8 cellular contexts compared by ENCODE assay signal in genomic region chr12:122834229-122834920, GRCh38. TPM values are rescaled to one million over a fixed set of nuclear protein-coding genes. Genes with fewer than 3 reads are reported as not detected.
DNase-seq lines count a peak whose midpoint lies in the region; ATAC-seq lines count a peak whose summit lies in the region.

No MANE protein-coding gene starts in this region.

- H3K27ac Mint-ChIP-seq in activated CD4-positive, alpha-beta T cell treated with anti-CD3 and anti-CD28 coated beads, Interleukin-2, amount 10 ng/mL, durations not matched to agents 7 days and 5 days, result peak overlapping the region; percentile 92
- H3K27ac Mint-ChIP-seq in activated naive CD8-positive, alpha-beta T cell treated with anti-CD3 and anti-CD28 coated beads, Interleukin-2, amount 50 U/mL, for 24 hours, result peak overlapping the region; percentile 79

- ATAC-seq in activated naive CD8-positive, alpha-beta T cell treated with anti-CD3 and anti-CD28 coated beads, Interleukin-2, amount 50 U/mL, for 24 hours, result no peak
- ATAC-seq in Right ventricle myocardium inferior (peak; percentile 40), GM18861 (IDR thresholded peaks at IDR 0.05; ENCODE audit: unreplicated experiment) (no peak)

- H3K4me3 Mint-ChIP-seq in activated CD4-positive, alpha-beta T cell treated with anti-CD3 and anti-CD28 coated beads, Interleukin-2, amount 10 ng/mL, durations not matched to agents 7 days and 5 days, result peak overlapping the region; percentile 80
- H3K4me3 Mint-ChIP-seq in activated naive CD8-positive, alpha-beta T cell treated with anti-CD3 and anti-CD28 coated beads, Interleukin-2, amount 50 U/mL, for 24 hours, result peak overlapping the region; percentile 82

- peaks cover 9% of the 10 kb centered on the region for H3K36me3 Mint-ChIP-seq in activated CD4-positive, alpha-beta T cell treated with anti-CD3 and anti-CD28 coated beads, Interleukin-2, amount 10 ng/mL, durations not matched to agents 7 days and 5 days (ENCODE audit: low read depth)
- H3K36me3 Mint-ChIP-seq in activated naive CD8-positive, alpha-beta T cell treated with anti-CD3 and anti-CD28 coated beads, Interleukin-2, amount 50 U/mL, for 24 hours (ENCODE audit: low read depth), result no peaks in the 10 kb centered on the region

- peak overlapping the region; percentile 50 for H2AFZ ChIP-seq in neuron (ENCODE audit: low read depth, low read length)

- H3K4me3 ChIP-seq in neuron (ENCODE audit: low read length), result peak overlapping the region; percentile 50

- POLR2A ChIA-PET in activated CD4-positive, alpha-beta T cell treated with anti-CD3 and anti-CD28 coated beads, Interleukin-2, amount 10 ng/mL, durations not matched to agents 7 days and 5 days (lab: Charles Lee), result no interaction called here

- CTCF ChIA-PET in activated CD4-positive, alpha-beta T cell treated with anti-CD3 and anti-CD28 coated beads, Interleukin-2, amount 10 ng/mL, durations not matched to agents 7 days and 5 days (lab: Charles Lee), result interaction anchor here (0.6 to 1.7 kb wide), 5 partner anchors 11 to 122 kb away, joined by 3 to 6 read pairs (median 4); no protein-coding TSS in a partner anchor

- no peaks in the 10 kb centered on the region for H3K36me3 ChIP-seq in neuron (ENCODE audit: insufficient read depth, low read length)

- intact Hi-C loops in Right ventricle myocardium inferior (cut with DNase I), result loop anchor here (5.0 kb wide), 1 partner anchor 42 kb away; no protein-coding TSS in a partner anchor

- no peaks in the 10 kb centered on the region for H3K27me3 ChIP-seq in neuron (ENCODE audit: insufficient read depth, low read length)

- H3K4me1 ChIP-seq in neuron (ENCODE audit: insufficient read depth, low read length), result peaks cover 25% of the 10 kb centered on the region

- DNase-seq in activated CD4-positive, alpha-beta T cell treated with anti-CD3 and anti-CD28 coated beads, Interleukin-2, amount 10 ng/mL, durations not matched to agents 7 days and 5 days, result no peak
- no peak for DNase-seq in activated CD4-positive, alpha-beta T cell treated with anti-CD3 and anti-CD28 coated beads for 48 hours
- peak; percentile 58 for DNase-seq in NCI-H2227 treated with DMSO at 0.1 percent for 48 hours (lab: John Stamatoyannopoulos, UW)
- peak; percentile 19 for DNase-seq in activated naive CD8-positive, alpha-beta T cell treated with anti-CD3 and anti-CD28 coated beads, Interleukin-2, amount 50 U/mL, for 24 hours
- DNase-seq in Right ventricle myocardium inferior (ENCODE audit: missing footprints), result no peak
- no peak for DNase-seq in stimulated activated CD4-positive, alpha-beta T cell treated with anti-CD3 and anti-CD28 coated beads, Interleukin-12 subunit alpha, Interleukin-12 subunit beta, amount 100 ng/mL, for 4 hours

- peaks cover 29% of the 10 kb centered on the region for H3K4me1 Mint-ChIP-seq in activated CD4-positive, alpha-beta T cell treated with anti-CD3 and anti-CD28 coated beads, Interleukin-2, amount 10 ng/mL, durations not matched to agents 7 days and 5 days
- peaks cover 39% of the 10 kb centered on the region for H3K4me1 Mint-ChIP-seq in activated naive CD8-positive, alpha-beta T cell treated with anti-CD3 and anti-CD28 coated beads, Interleukin-2, amount 50 U/mL, for 24 hours

- H3K9me3 ChIP-seq in neuron (ENCODE audit: low read length), result no peaks in the 10 kb centered on the region

- H3K27me3 Mint-ChIP-seq in activated CD4-positive, alpha-beta T cell treated with anti-CD3 and anti-CD28 coated beads, Interleukin-2, amount 10 ng/mL, durations not matched to agents 7 days and 5 days, result peaks cover 19% of the 10 kb centered on the region
- H3K27me3 Mint-ChIP-seq in activated naive CD8-positive, alpha-beta T cell treated with anti-CD3 and anti-CD28 coated beads, Interleukin-2, amount 50 U/mL, for 24 hours, result peaks cover 6% of the 10 kb centered on the region

- no peaks in the 10 kb centered on the region for H3K9me3 Mint-ChIP-seq in activated CD4-positive, alpha-beta T cell treated with anti-CD3 and anti-CD28 coated beads, Interleukin-2, amount 10 ng/mL, durations not matched to agents 7 days and 5 days
- H3K9me3 Mint-ChIP-seq in activated naive CD8-positive, alpha-beta T cell treated with anti-CD3 and anti-CD28 coated beads, Interleukin-2, amount 50 U/mL, for 24 hours, result no peaks in the 10 kb centered on the region

RNA-seq across cellular contexts. Expression of gene HIP1R, which starts 0.9 kb away (rescaled TPM):
- 10 to 100 TPM; 30.7 to 32.7 TPM for total RNA-seq in activated CD4-positive, alpha-beta T cell treated with anti-CD3 and anti-CD28 coated beads, Interleukin-2, amount 10 ng/mL, durations not matched to agents 7 days and 5 days
- total RNA-seq in Right ventricle myocardium inferior, result 17.6 TPM

Comparison
In these comparisons a context has a peak if more than half of its experiments do, and no peak if none do; other contexts are left out.
1. DNase-seq: peak in NCI-H2227 treated with DMSO at 0.1 percent for 48 hours (single experiment) and activated naive CD8-positive, alpha-beta T cell treated with anti-CD3 and anti-CD28 coated beads, Interleukin-2, amount 50 U/mL, for 24 hours (single experiment); none in activated CD4-positive, alpha-beta T cell treated with anti-CD3 and anti-CD28 coated beads, Interleukin-2, amount 10 ng/mL, durations not matched to agents 7 days and 5 days (single experiment), activated CD4-positive, alpha-beta T cell treated with anti-CD3 and anti-CD28 coated beads for 48 hours (single experiment), Right ventricle myocardium inferior (single experiment) and stimulated activated CD4-positive, alpha-beta T cell treated with anti-CD3 and anti-CD28 coated beads, Interleukin-12 subunit alpha, Interleukin-12 subunit beta, amount 100 ng/mL, for 4 hours (single experiment).